9 cellular contexts compared by ENCODE assay signal in the genomic region with DNA sequence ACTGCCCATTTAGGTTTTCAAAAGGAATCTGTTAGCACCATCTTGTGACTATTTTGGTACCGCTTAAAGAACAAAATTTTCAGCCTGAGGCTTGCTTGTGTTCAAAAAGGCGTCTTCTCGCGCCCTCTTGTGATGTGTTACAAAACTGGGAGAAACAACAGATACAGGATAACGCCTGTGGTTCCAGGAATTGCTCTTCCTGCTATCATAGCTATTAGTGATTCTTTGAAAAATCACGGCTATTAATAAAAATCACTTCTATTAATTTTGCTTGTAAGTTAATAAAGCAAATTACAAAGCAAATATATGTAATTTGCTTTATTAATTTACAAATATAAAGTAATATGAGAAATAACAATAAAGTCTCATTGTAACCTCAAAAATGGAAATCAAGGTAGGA.
A peak's percentile ranks its signal among the peaks of the same experiment; 100 is the strongest.
DNase-seq lines count a peak whose midpoint lies in the region; ATAC-seq and TF ChIP-seq lines count a peak whose summit lies in the region.
"Had no signal": no experiment of that assay in that cellular context is flagged by ENCODE, and none has a peak within 500 bp of the region (broad histone marks: within the 10 kb centered on the region; RNA-seq: fewer than 3 reads in every experiment).

No MANE protein-coding gene starts in this region.

- H3K79me2 ChIP-seq in fibroblast of lung (ENCODE audit: control insufficient read depth, insufficient read depth, low read length) = no peaks in the 10 kb centered on the region

- H4K20me1 ChIP-seq in fibroblast of lung (ENCODE audit: control insufficient read depth, extremely low read depth, insufficient read depth, low read length) = no peaks in the 10 kb centered on the region

- H3K36me3 Mint-ChIP-seq in nephron (ENCODE audit: low read depth) = no peaks in the 10 kb centered on the region
- H3K36me3 Mint-ChIP-seq: T-cell had no signal

- peak; percentile 53 for ATAC-seq in GM18907 (IDR thresholded peaks at IDR 0.05; ENCODE audit: unreplicated experiment)
- ATAC-seq in GM18873 (IDR thresholded peaks at IDR 0.05; ENCODE audit: low FRiP score, unreplicated experiment) = no peak
- no peak for ATAC-seq in HG03025 (IDR thresholded peaks at IDR 0.05; ENCODE audit: low FRiP score, unreplicated experiment)
- ATAC-seq: T-cell had no signal

- peaks cover 12% of the 10 kb centered on the region for H3K27me3 Mint-ChIP-seq in nephron (ENCODE audit: low read depth)

- H3K9me3 Mint-ChIP-seq in nephron = no peaks in the 10 kb centered on the region
- H3K9me3 Mint-ChIP-seq: T-cell had no signal

- no peak overlapping the region for H3K4me2 ChIP-seq in fibroblast of lung (ENCODE audit: extremely low read depth, insufficient read depth, low read length)

- peak overlapping the region; percentile 85 to 94 (median 88) for H3K27ac Mint-ChIP-seq in nephron
- H3K27ac Mint-ChIP-seq: T-cell had no signal

- TF ChIP-seq CTCF in fibroblast of lung (conservative IDR thresholded peaks at IDR 0.05 in 1 of 2, IDR thresholded peaks at IDR 0.05 in 1 of 2; ENCODE audit: low read depth in 1 of 2, low read length in 2 of 2) (peak; percentile 84 to 90), nephron (IDR thresholded peaks at IDR 0.05; ENCODE audit: unreplicated experiment in 3 of 3) (peak; percentile 90 to 98 (median 95))

- H2AFZ ChIP-seq in fibroblast of lung (ENCODE audit: low read length) = no peak overlapping the region

- H3K36me3 ChIP-seq in fibroblast of lung (ENCODE audit: control insufficient read depth, insufficient read depth, low read length) = no peaks in the 10 kb centered on the region

- no peak overlapping the region for H3K4me3 Mint-ChIP-seq in nephron
- H3K4me3 Mint-ChIP-seq: T-cell had no signal

- H3K4me3 ChIP-seq in fibroblast of lung (replicated peaks in 1 of 4; ENCODE audit: control extremely low read depth in 1 of 4, insufficient read depth in 1 of 4, low read depth in 3 of 4, low read length in 4 of 4) = no peak overlapping the region

- H3K27ac ChIP-seq in fibroblast of lung (ENCODE audit: insufficient read depth, low read length) = no peak overlapping the region

- peak; percentile 75 for DNase-seq in COLO668 (lab: John Stamatoyannopoulos, UW; ENCODE audit: unreplicated experiment)
- peak; percentile 49 for DNase-seq in NCI-H1105 treated with DMSO at 0.1 percent for 48 hours (lab: John Stamatoyannopoulos, UW)
- DNase-seq in SW 1271 (lab: John Stamatoyannopoulos, UW) = peak; percentile 56 to 84
- DNase-seq in fibroblast of lung (ENCODE audit: low read depth in 2 of 2) = peak; percentile 87 to 96

- no peaks in the 10 kb centered on the region for H3K9me3 ChIP-seq in fibroblast of lung (ENCODE audit: control insufficient read depth, insufficient read depth, low read depth, low read length)

- H3K9ac ChIP-seq in fibroblast of lung (ENCODE audit: insufficient read depth, low read length) = no peak overlapping the region

- peaks cover 11% of the 10 kb centered on the region for H3K27me3 ChIP-seq in fibroblast of lung (ENCODE audit: control insufficient read depth, insufficient read depth, low read length)

- no peaks in the 10 kb centered on the region for H3K4me1 ChIP-seq in fibroblast of lung (ENCODE audit: control insufficient read depth, extremely low read depth, insufficient read depth, low read length)

- peaks cover 26% of the 10 kb centered on the region for H3K4me1 Mint-ChIP-seq in nephron
